ENCODE assay signal across 8 cellular contexts in genomic region chr22:22507743-22508273, GRCh38. TPM values are rescaled to one million over a fixed set of nuclear protein-coding genes. Genes with fewer than 3 reads are reported as not detected.
DNase-seq lines count a peak whose midpoint lies in the region; ATAC-seq and TF ChIP-seq lines count a peak whose summit lies in the region.

No MANE protein-coding gene starts in this region.

- no peak for DNase-seq in stimulated activated naive CD8-positive, alpha-beta T cell treated with anti-CD3 and anti-CD28 coated beads, Interleukin-15, Interleukin-2, amounts not matched to agents 100 U/mL and 50 U/mL, for 24 hours
- DNase-seq in astrocyte of the cerebellum (ENCODE audit: low read depth) (no peak), kidney tubule cell (ENCODE audit: low spot score) (no peak)

- peak overlapping the region; percentile 42 for H3K27ac Mint-ChIP-seq in stimulated activated naive CD8-positive, alpha-beta T cell treated with anti-CD3 and anti-CD28 coated beads, Interleukin-15, Interleukin-2, amounts not matched to agents 100 ng/mL and 50 ng/mL, for 24 hours

- H3K9me3 Mint-ChIP-seq in stimulated activated naive CD8-positive, alpha-beta T cell treated with anti-CD3 and anti-CD28 coated beads, Interleukin-15, Interleukin-2, amounts not matched to agents 100 ng/mL and 50 ng/mL, for 24 hours: peaks cover 13% of the 10 kb centered on the region

- H3K27me3 Mint-ChIP-seq in stimulated activated naive CD8-positive, alpha-beta T cell treated with anti-CD3 and anti-CD28 coated beads, Interleukin-15, Interleukin-2, amounts not matched to agents 100 ng/mL and 50 ng/mL, for 24 hours: peaks cover 15% of the 10 kb centered on the region

- H3K27ac ChIP-seq in mesodermal cell (ENCODE audit: low read depth, low read length, severe bottlenecking): no peak overlapping the region

- no peak for TF ChIP-seq CTCF in astrocyte of the cerebellum (IDR thresholded peaks at IDR 0.05; ENCODE audit: low read depth, low read length, missing control alignments)

- H3K4me3 Mint-ChIP-seq in stimulated activated naive CD8-positive, alpha-beta T cell treated with anti-CD3 and anti-CD28 coated beads, Interleukin-15, Interleukin-2, amounts not matched to agents 100 ng/mL and 50 ng/mL, for 24 hours: peak overlapping the region; percentile 86

- ATAC-seq in stimulated activated naive CD8-positive, alpha-beta T cell treated with anti-CD3 and anti-CD28 coated beads, Interleukin-15, Interleukin-2, amounts not matched to agents 100 U/mL and 50 U/mL, for 24 hours: no peak
- ATAC-seq in HG03175 (IDR thresholded peaks at IDR 0.05; ENCODE audit: unreplicated experiment) (no peak), HG03159 (IDR thresholded peaks at IDR 0.05; ENCODE audit: unreplicated experiment) (no peak), HG03460 (IDR thresholded peaks at IDR 0.05; ENCODE audit: unreplicated experiment) (no peak)

- H3K4me1 ChIP-seq in mesodermal cell (ENCODE audit: control insufficient read depth, insufficient read depth, low read length, poor library complexity, severe bottlenecking): peaks cover 4% of the 10 kb centered on the region

- H3K36me3 Mint-ChIP-seq in stimulated activated naive CD8-positive, alpha-beta T cell treated with anti-CD3 and anti-CD28 coated beads, Interleukin-15, Interleukin-2, amounts not matched to agents 100 ng/mL and 50 ng/mL, for 24 hours (ENCODE audit: low read depth): peaks cover 41% of the 10 kb centered on the region

- WGBS in mesodermal cell (ENCODE audit: insufficient coverage in 2 of 2), 2 experiments: 22 to 27% methylated on average over 9 to 12 of the region's 13 CpGs

- peaks cover 9% of the 10 kb centered on the region for H3K9me3 ChIP-seq in mesodermal cell (ENCODE audit: control insufficient read depth, low read length)

- peaks cover 37% of the 10 kb centered on the region for H3K36me3 ChIP-seq in mesodermal cell (ENCODE audit: control insufficient read depth, insufficient read depth, low read length)

- in situ Hi-C loops in astrocyte of the cerebellum (cut with HindIII; ENCODE audit: low sequenced_read_pairs): no loop called here

- H3K4me3 ChIP-seq in astrocyte of the cerebellum (ENCODE audit: low read depth, low read length) (peak overlapping the region; percentile 83), mesodermal cell (ENCODE audit: extremely low read depth, insufficient read depth, low read length, poor library complexity, severe bottlenecking) (peak overlapping the region; percentile 83)

- peaks cover 18% of the 10 kb centered on the region for H3K4me1 Mint-ChIP-seq in stimulated activated naive CD8-positive, alpha-beta T cell treated with anti-CD3 and anti-CD28 coated beads, Interleukin-15, Interleukin-2, amounts not matched to agents 100 ng/mL and 50 ng/mL, for 24 hours (ENCODE audit: low read depth)

RNA-seq across cellular contexts. Expression of gene ZNF280B, which starts 0.7 kb away (rescaled TPM):
- 4.4 TPM for polyA plus RNA-seq in mesodermal cell (2013, experiment 1 of 2)
- polyA plus RNA-seq in mesodermal cell (2013, experiment 2 of 2): 4.0 TPM

RNA-seq across cellular contexts. Expression of gene ZNF280A, which starts 12.3 kb away (rescaled TPM):
- polyA plus RNA-seq in mesodermal cell (2013, experiment 1 of 2): 0.63 TPM
- polyA plus RNA-seq in mesodermal cell (2013, experiment 2 of 2): 0.56 TPM

RNA-seq across cellular contexts. Expression of gene PRAME, which starts 51.3 kb away (rescaled TPM):
- not detected for polyA plus RNA-seq in mesodermal cell (2013, experiment 1 of 2)
- not detected for polyA plus RNA-seq in mesodermal cell (2013, experiment 2 of 2)
